ENCODE assay signal across 18 cellular contexts in genomic region chr4:6063684-6064083, GRCh38. TPM values are rescaled to one million over a fixed set of nuclear protein-coding genes. Genes with fewer than 3 reads are reported as not detected.
DNase-seq lines count a peak whose midpoint lies in the region; TF ChIP-seq lines count a peak whose summit lies in the region.
"Had no signal": no experiment of that assay in that cellular context is flagged by ENCODE, and none has a peak within 500 bp of the region (broad histone marks: within the 10 kb centered on the region; RNA-seq: fewer than 3 reads in every experiment).

No MANE protein-coding gene starts in this region.

- no peaks in the 10 kb centered on the region for H3K79me1 ChIP-seq in mesenchymal stem cell (replicated peaks; ENCODE audit: low read length, poor library complexity, severe bottlenecking)

- no peak overlapping the region for H3K18ac ChIP-seq in mesenchymal stem cell (ENCODE audit: low read depth in 1 of 2, low read length in 2 of 2)

- no peak overlapping the region for H3K27ac Mint-ChIP-seq in MCF 10A (ENCODE audit: low read depth, unreplicated experiment)

- H3K4me2 ChIP-seq in mesenchymal stem cell (ENCODE audit: low read length, poor library complexity, severe bottlenecking), result no peak overlapping the region

- TF ChIP-seq EP300 in sigmoid colon (IDR thresholded peaks at IDR 0.05), result no peak

- H3K4me3 ChIP-seq in mesenchymal stem cell (ENCODE audit: insufficient read depth in 1 of 2, low read depth in 1 of 2, low read length in 2 of 2) (no peak overlapping the region), sigmoid colon (no peak overlapping the region), thyroid gland (replicated peaks in 1 of 3) (no peak overlapping the region), left ventricle myocardium inferior (no peak overlapping the region)
- H3K4me3 ChIP-seq: GM12878, GM23248 had no signal

- no peak overlapping the region for H2BK15ac ChIP-seq in mesenchymal stem cell (ENCODE audit: low read depth, poor library complexity, severe bottlenecking)

- H3K4me1 Mint-ChIP-seq in MCF 10A (ENCODE audit: insufficient read depth, unreplicated experiment), result no peaks in the 10 kb centered on the region
- H3K4me1 Mint-ChIP-seq: CD4-positive, alpha-beta memory T cell had no signal

- no peak overlapping the region for H2BK12ac ChIP-seq in mesenchymal stem cell (ENCODE audit: low read length in 2 of 2)

- H4K8ac ChIP-seq in mesenchymal stem cell (ENCODE audit: low read length), result no peak overlapping the region

- H2BK120ac ChIP-seq in mesenchymal stem cell (ENCODE audit: low read depth, low read length), result no peak overlapping the region

- H3K27me3 ChIP-seq in mesenchymal stem cell (ENCODE audit: control insufficient read depth in 1 of 2, insufficient read depth in 1 of 2, low read length in 2 of 2) (peaks cover 0 to 5% of the 10 kb centered on the region in 2 experiments), sigmoid colon (peaks cover 0 to 1% (median 0%) of the 10 kb centered on the region in 3 donors), thyroid gland (no peaks in the 10 kb centered on the region), left ventricle myocardium inferior (ENCODE audit: low read depth) (peaks cover 35% of the 10 kb centered on the region)

- no peak overlapping the region for H2AK5ac ChIP-seq in mesenchymal stem cell (ENCODE audit: low read length, severe bottlenecking)

- H3K9me3 ChIP-seq in mesenchymal stem cell (ENCODE audit: control insufficient read depth, low read length) (peaks cover 21% of the 10 kb centered on the region), sigmoid colon (peaks cover 8 to 18% (median 14%) of the 10 kb centered on the region in 4 donors), thyroid gland (no peaks in the 10 kb centered on the region), left ventricle myocardium inferior (replicated peaks) (peaks cover 23% of the 10 kb centered on the region)

- DNase-seq in mesenchymal stem cell, result no peak
- DNase-seq in sigmoid colon, result peak; percentile 20
- no peak for DNase-seq in thyroid gland
- no peak for DNase-seq in left ventricle myocardium inferior
- DNase-seq in Kasumi-1 (lab: John Stamatoyannopoulos, UW), result no peak
- DNase-seq in MCF 10A (ENCODE audit: unreplicated experiment), result no peak
- DNase-seq: C1 segment of cervical spinal cord; Caco-2; CD4-positive, alpha-beta memory T cell; DMS153; DND-41; GDM1; GM23248; H7; HCEC 1CT had no signal

- no peak for TF ChIP-seq CTCF in sigmoid colon (IDR thresholded peaks at IDR 0.05)
- no peak for TF ChIP-seq CTCF in thyroid gland (IDR thresholded peaks at IDR 0.05)
- no peak for TF ChIP-seq CTCF in left ventricle myocardium inferior (IDR thresholded peaks at IDR 0.05; ENCODE audit: borderline replicate concordance)
- TF ChIP-seq CTCF in MCF 10A (IDR thresholded peaks at IDR 0.05; ENCODE audit: unreplicated experiment), result no peak

- peaks cover 47% of the 10 kb centered on the region for H3K9me3 Mint-ChIP-seq in MCF 10A (ENCODE audit: unreplicated experiment)

- H3K9ac ChIP-seq in mesenchymal stem cell (ENCODE audit: low read length), result no peak overlapping the region
- H3K9ac ChIP-seq: GM23248 had no signal

- H3K4me3 Mint-ChIP-seq in MCF 10A (ENCODE audit: unreplicated experiment), result no peak overlapping the region
- H3K4me3 Mint-ChIP-seq: CD4-positive, alpha-beta memory T cell had no signal

- H3K14ac ChIP-seq in mesenchymal stem cell (ENCODE audit: low read length in 2 of 2), result no peak overlapping the region

- H3K4me1 ChIP-seq in mesenchymal stem cell (ENCODE audit: control insufficient read depth, insufficient read depth, low read depth, low read length) (no peaks in the 10 kb centered on the region), sigmoid colon (no peaks in the 10 kb centered on the region), thyroid gland (peaks cover 24 to 31% of the 10 kb centered on the region in 2 donors), left ventricle myocardium inferior (no peaks in the 10 kb centered on the region)
- H3K4me1 ChIP-seq: Caco-2 had no signal

- H3K27ac ChIP-seq in mesenchymal stem cell (ENCODE audit: low read length, poor library complexity, severe bottlenecking) (no peak overlapping the region), sigmoid colon (no peak overlapping the region), thyroid gland (peak overlapping the region; percentile 72 to 82 (median 80)), left ventricle myocardium inferior (replicated peaks) (no peak overlapping the region)
- H3K27ac ChIP-seq: GM23248 had no signal

- WGBS in mesenchymal stem cell, result 96% methylated on average over 7 of the region's 10 CpGs
- 94 to 96% methylated on average over 10 of the region's 10 CpGs for WGBS in sigmoid colon, 2 donors
- 94 to 95% methylated on average over 8 to 10 of the region's 10 CpGs for WGBS in thyroid gland, 2 donors

- CTCF ChIA-PET in MCF 10A (lab: Yijun Ruan, JAX), result no interaction called here

- no peak overlapping the region for H3K4ac ChIP-seq in mesenchymal stem cell (ENCODE audit: low read depth in 1 of 2, low read length in 2 of 2)

- H3K27me3 Mint-ChIP-seq in MCF 10A (ENCODE audit: insufficient read depth, unreplicated experiment), result no peaks in the 10 kb centered on the region
- H3K27me3 Mint-ChIP-seq: CD4-positive, alpha-beta memory T cell had no signal

- BruUV-seq in MCF 10A (replicated peaks; lab: Mats Ljungman, UMichigan), result no TSS peak

- H3K23ac ChIP-seq in mesenchymal stem cell (ENCODE audit: low read length in 2 of 2), result no peak overlapping the region

- H4K91ac ChIP-seq in mesenchymal stem cell (ENCODE audit: low read length), result peak overlapping the region; percentile 15

- POLR2A ChIA-PET in MCF 10A (lab: Yijun Ruan, JAX), result no interaction called here

- H3K36me3 Mint-ChIP-seq in MCF 10A (ENCODE audit: insufficient read depth, unreplicated experiment), result no peaks in the 10 kb centered on the region

- H2AFZ ChIP-seq in mesenchymal stem cell (ENCODE audit: low read depth, low read length), result no peak overlapping the region
- H2AFZ ChIP-seq: GM23248 had no signal

- TF ChIP-seq POLR2A in sigmoid colon (IDR thresholded peaks at IDR 0.05), result no peak
- TF ChIP-seq POLR2A in thyroid gland (IDR thresholded peaks at IDR 0.05), result no peak

- intact Hi-C loops in sigmoid colon (cut with DNase I) (no loop called here), thyroid gland (cut with DNase I) (no loop called here), left ventricle myocardium inferior (cut with micrococcal nuclease) (no loop called here), MCF 10A (cut with micrococcal nuclease) (no loop called here)

- H2BK5ac ChIP-seq in mesenchymal stem cell (ENCODE audit: low read depth, low read length, poor library complexity, severe bottlenecking), result no peak overlapping the region

- H3K36me3 ChIP-seq in mesenchymal stem cell (ENCODE audit: control insufficient read depth in 1 of 2, insufficient read depth in 2 of 2, low read depth in 1 of 2, low read length in 2 of 2) (no peaks in the 10 kb centered on the region), sigmoid colon (no peaks in the 10 kb centered on the region), thyroid gland (no peaks in the 10 kb centered on the region), left ventricle myocardium inferior (no peaks in the 10 kb centered on the region)

RNA-seq across cellular contexts. Expression of gene C4orf50, which starts 45.5 kb away (rescaled TPM):
- polyA plus RNA-seq in mesenchymal stem cell (2013, experiment 1 of 2), result not detected
- polyA plus RNA-seq in mesenchymal stem cell (2013, experiment 2 of 2), result not detected
- total RNA-seq in sigmoid colon, result under 1 TPM; 0.16 to 0.83 (median 0.70) TPM
- under 1 TPM in 2 of 3 donors, not detected in 1; under 0.01 to 0.17 TPM for polyA plus RNA-seq in sigmoid colon
- total RNA-seq in thyroid gland, result under 1 TPM in 3 of 4 donors, not detected in 1; 0.11 to 0.15 (median 0.13) TPM
- not detected for total RNA-seq in left ventricle myocardium inferior
- not detected in 2 replicates for total RNA-seq in MCF 10A (2022)
- total RNA-seq: A673, Caco-2, GM23248 had no signal
- polyA plus RNA-seq: BJ, GM23248 had no signal

Comparison
In these comparisons a context has a peak if more than half of its experiments do, and no peak if none do; other contexts are left out.
1. H3K27ac ChIP-seq: peak in thyroid gland (3 of 3); none in mesenchymal stem cell (single experiment), sigmoid colon (0 of 4) and left ventricle myocardium inferior (single experiment).